7 cellular contexts compared by ENCODE assay signal in genomic region chr6:169368200-169368599, GRCh38.
"Had no signal": no experiment of that assay in that cellular context is flagged by ENCODE, and none has a peak within 500 bp of the region (broad histone marks: within the 10 kb centered on the region; RNA-seq: fewer than 3 reads in every experiment).

No MANE protein-coding gene starts in this region.

- H3K4me1 ChIP-seq: HAP-1 had no signal

- H3K9ac ChIP-seq: GM23248 had no signal

- H3K27ac ChIP-seq: GM23248 had no signal

- ATAC-seq: HCT116, K562 had no signal

- H2AFZ ChIP-seq: GM23248 had no signal

- H3K9me3 ChIP-seq: HAP-1 had no signal

- H3K36me3 ChIP-seq: HAP-1 had no signal

- H3K4me3 ChIP-seq: GM23248, HAP-1, K562 had no signal

- DNase-seq: GM23248, GOT3, H7, IMR-90 had no signal
